In the genomic region with DNA sequence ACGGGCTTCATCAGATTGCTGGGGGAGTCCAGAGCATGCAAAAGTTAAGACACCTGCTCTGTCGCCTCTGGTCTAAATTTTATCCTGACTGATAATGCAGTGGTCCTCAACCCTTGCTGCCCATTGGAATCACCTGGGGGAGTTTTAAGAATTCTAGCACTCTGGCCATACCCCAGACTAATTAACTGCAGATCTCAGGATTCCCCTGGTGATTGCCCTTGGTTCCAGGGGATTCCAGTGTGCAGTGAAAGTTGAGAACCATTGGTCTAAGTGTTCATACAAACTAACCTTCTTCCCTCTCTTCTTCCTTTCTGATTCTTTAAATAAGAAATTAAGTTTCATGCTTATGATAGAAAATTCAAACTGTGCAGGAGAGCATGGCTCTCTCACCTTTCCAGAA, we compare ENCODE assay signal across 18 cellular contexts.
A peak's percentile ranks its signal among the peaks of the same experiment; 100 is the strongest.
DNase-seq lines count a peak whose midpoint lies in the region; ATAC-seq and TF ChIP-seq lines count a peak whose summit lies in the region.
"Had no signal": no experiment of that assay in that cellular context is flagged by ENCODE, and none has a peak within 500 bp of the region (broad histone marks: within the 10 kb centered on the region; RNA-seq: fewer than 3 reads in every experiment).

No MANE protein-coding gene starts in this region.

- CTCF ChIA-PET in activated B cell treated with CpG ODN at 0.5 μM for 24 hours (lab: Charles Lee) = no interaction called here

- DNase-seq in NCI-H2171 treated with DMSO at 0.1 percent for 48 hours (lab: John Stamatoyannopoulos, UW) (peak; percentile 29), NCI-H2171 (lab: John Stamatoyannopoulos, UW) (no peak), activated B cell treated with CpG ODN at 0.5 μM for 24 hours (no peak)
- no peak for DNase-seq in stimulated activated effector memory CD8-positive, alpha-beta T cell treated with anti-CD3 and anti-CD28 coated beads, Interleukin-12 subunit alpha, Interleukin-12 subunit beta, amount 100 ng/mL, for 72 hours (ENCODE audit: low spot score in 2 of 2)
- DNase-seq in stimulated activated CD4-positive, alpha-beta T cell treated with anti-CD3 and anti-CD28 coated beads, Interleukin-1b, Interleukin-23, amount 100 ng/mL, for 48 hours = no peak
- DNase-seq: 8988T, DMS153, HFFc6, IMR-90, NCI-H1105, NCI-H1694, NCI-H446, NCI-H69, SHP77 treated with DMSO at 0.1 percent for 48 hours had no signal

- H3K27ac Mint-ChIP-seq in activated B cell treated with CpG ODN at 0.5 μM for 24 hours = peak overlapping the region; percentile 76
- H3K27ac Mint-ChIP-seq in stimulated activated effector memory CD8-positive, alpha-beta T cell treated with anti-CD3 and anti-CD28 coated beads, Interleukin-12 subunit alpha, Interleukin-12 subunit beta, amount 100 ng/mL, for 72 hours = peak overlapping the region; percentile 33
- H3K27ac Mint-ChIP-seq: HFFc6 had no signal

- peaks cover 40% of the 10 kb centered on the region for H3K36me3 Mint-ChIP-seq in activated B cell treated with CpG ODN at 0.5 μM for 24 hours (ENCODE audit: low read depth)
- peaks cover 16% of the 10 kb centered on the region for H3K36me3 Mint-ChIP-seq in stimulated activated effector memory CD8-positive, alpha-beta T cell treated with anti-CD3 and anti-CD28 coated beads, Interleukin-12 subunit alpha, Interleukin-12 subunit beta, amount 100 ng/mL, for 72 hours

- intact Hi-C loops in activated B cell treated with CpG ODN at 0.5 μM for 24 hours (cut with micrococcal nuclease) = loop anchor here (1.0 kb wide), 1 partner anchor 11 kb away; no protein-coding TSS in a partner anchor

- peak overlapping the region; percentile 12 for H3K4me3 Mint-ChIP-seq in activated B cell treated with CpG ODN at 0.5 μM for 24 hours
- H3K4me3 Mint-ChIP-seq in stimulated activated effector memory CD8-positive, alpha-beta T cell treated with anti-CD3 and anti-CD28 coated beads, Interleukin-12 subunit alpha, Interleukin-12 subunit beta, amount 100 ng/mL, for 72 hours = no peak overlapping the region
- H3K4me3 Mint-ChIP-seq: HFFc6 had no signal

- no peak for TF ChIP-seq CTCF in activated B cell treated with CpG ODN at 0.5 μM for 24 hours (IDR thresholded peaks at IDR 0.05)

- H3K9me3 Mint-ChIP-seq in activated B cell treated with CpG ODN at 0.5 μM for 24 hours = no peaks in the 10 kb centered on the region
- no peaks in the 10 kb centered on the region for H3K9me3 Mint-ChIP-seq in stimulated activated effector memory CD8-positive, alpha-beta T cell treated with anti-CD3 and anti-CD28 coated beads, Interleukin-12 subunit alpha, Interleukin-12 subunit beta, amount 100 ng/mL, for 72 hours
- H3K9me3 Mint-ChIP-seq: HFFc6 had no signal

- POLR2A ChIA-PET in activated B cell treated with CpG ODN at 0.5 μM for 24 hours (lab: Charles Lee) = interaction anchor here (0.6 to 1.3 kb wide), 2 partner anchors 28 to 53 kb away, joined by 9 to 13 read pairs; no protein-coding TSS in a partner anchor

- peaks cover 85% of the 10 kb centered on the region for H3K4me1 Mint-ChIP-seq in activated B cell treated with CpG ODN at 0.5 μM for 24 hours
- H3K4me1 Mint-ChIP-seq in stimulated activated effector memory CD8-positive, alpha-beta T cell treated with anti-CD3 and anti-CD28 coated beads, Interleukin-12 subunit alpha, Interleukin-12 subunit beta, amount 100 ng/mL, for 72 hours = peaks cover 59% of the 10 kb centered on the region

- ATAC-seq in GM21529 (IDR thresholded peaks at IDR 0.05; ENCODE audit: unreplicated experiment) (peak; percentile 36), activated B cell treated with CpG ODN at 0.5 μM for 24 hours (ENCODE audit: low read depth) (no peak), GM18907 (IDR thresholded peaks at IDR 0.05; ENCODE audit: unreplicated experiment) (no peak), GM18517 (IDR thresholded peaks at IDR 0.05; ENCODE audit: unreplicated experiment) (no peak)
- no peak for ATAC-seq in stimulated activated effector memory CD8-positive, alpha-beta T cell treated with anti-CD3 and anti-CD28 coated beads, Interleukin-12 subunit alpha, Interleukin-12 subunit beta, amount 100 ng/mL, for 72 hours
- ATAC-seq: SK-N-SH treated with all-trans-retinoic acid at 6 μM for 48 hours had no signal

- no peaks in the 10 kb centered on the region for H3K27me3 Mint-ChIP-seq in activated B cell treated with CpG ODN at 0.5 μM for 24 hours
